8 cellular contexts compared by ENCODE assay signal in genomic region chr10:72637398-72637857, GRCh38. TPM values are rescaled to one million over a fixed set of nuclear protein-coding genes. Genes with fewer than 3 reads are reported as not detected.
DNase-seq lines count a peak whose midpoint lies in the region; ATAC-seq, FAIRE-seq and TF ChIP-seq lines count a peak whose summit lies in the region.
"Had no signal": no experiment of that assay in that cellular context is flagged by ENCODE, and none has a peak within 500 bp of the region (broad histone marks: within the 10 kb centered on the region; RNA-seq: fewer than 3 reads in every experiment).

No MANE protein-coding gene starts in this region.

- FAIRE-seq in GM12878 (lab: Jason Lieb, UNC), result peak; percentile 74

- DNase-seq in Kasumi-1 (lab: John Stamatoyannopoulos, UW), result peak; percentile 97 to 98
- peak; percentile 38 for DNase-seq in GM12878 (ENCODE audit: low read depth, low spot score)
- DNase-seq in natural killer cell treated with Interleukin-12 subunit alpha and Interleukin-12 subunit beta and Interleukin-15 and Interleukin-18, amount 100 ng/mL, for 72 hours (ENCODE audit: low spot score), result no peak
- DNase-seq in RPMI8226, result no peak
- no peak for DNase-seq in osteocyte (ENCODE audit: extremely low spot score, unreplicated experiment)
- DNase-seq in nephron progenitor cell, result no peak

- H3K9me3 Mint-ChIP-seq in natural killer cell treated with Interleukin-12 subunit alpha and Interleukin-12 subunit beta and Interleukin-15 and Interleukin-18, amount 100 ng/mL, for 72 hours, result no peaks in the 10 kb centered on the region
- H3K9me3 Mint-ChIP-seq in osteocyte (ENCODE audit: unreplicated experiment), result no peaks in the 10 kb centered on the region
- H3K9me3 Mint-ChIP-seq in nephron progenitor cell, result peaks cover 15% of the 10 kb centered on the region

- TF ChIP-seq CTCF in GM12878 (IDR thresholded peaks at IDR 0.05 in 2 of 3, conservative IDR thresholded peaks at IDR 0.05 in 1 of 3; ENCODE audit: control insufficient read depth in 2 of 3, extremely low read depth in 1 of 3, insufficient read depth in 1 of 3, low read depth in 3 of 3, low read length in 3 of 3) (no peak), osteocyte (IDR thresholded peaks at IDR 0.05) (no peak), nephron progenitor cell (IDR thresholded peaks at IDR 0.05) (no peak)

- peak overlapping the region in 1 of 2 donors; percentile 15 for H3K27ac Mint-ChIP-seq in natural killer cell treated with Interleukin-12 subunit alpha and Interleukin-12 subunit beta and Interleukin-15 and Interleukin-18, amount 100 ng/mL, for 72 hours
- H3K27ac Mint-ChIP-seq in osteocyte (ENCODE audit: unreplicated experiment) (no peak overlapping the region), nephron progenitor cell (no peak overlapping the region)

- in situ Hi-C loops in GM12878 (cut with MboI), result no loop called here

- SMC1A ChIA-PET in GM12878 (lab: Charles Lee; ENCODE audit: uncharacterized antibody, unreplicated experiment), result interaction anchor here (0.9 to 1.2 kb wide), 2 partner anchors 13 to 35 kb away, joined by 3 to 4 read pairs; no protein-coding TSS in a partner anchor

- H3K4me1 Mint-ChIP-seq in natural killer cell treated with Interleukin-12 subunit alpha and Interleukin-12 subunit beta and Interleukin-15 and Interleukin-18, amount 100 ng/mL, for 72 hours (ENCODE audit: low read depth in 2 of 2), result peaks cover 5 to 8% of the 10 kb centered on the region in 2 donors
- H3K4me1 Mint-ChIP-seq in osteocyte (ENCODE audit: unreplicated experiment), result no peaks in the 10 kb centered on the region
- H3K4me1 Mint-ChIP-seq in nephron progenitor cell, result no peaks in the 10 kb centered on the region

- no peak overlapping the region for H3K9ac ChIP-seq in GM12878 (ENCODE audit: control insufficient read depth, insufficient read depth, low read length)

- no peaks in the 10 kb centered on the region for H3K36me3 ChIP-seq in GM12878 (ENCODE audit: control insufficient read depth in 2 of 2, insufficient read depth in 2 of 2, low read length in 1 of 2)
- H3K36me3 ChIP-seq: SJSA1 had no signal

- H4K20me1 ChIP-seq in GM12878 (ENCODE audit: control insufficient read depth, insufficient read depth), result no peaks in the 10 kb centered on the region

- H3K9me3 ChIP-seq in GM12878 (replicated peaks; ENCODE audit: control insufficient read depth, insufficient read depth, low read length), result no peaks in the 10 kb centered on the region
- H3K9me3 ChIP-seq: SJSA1 had no signal

- ATAC-seq in GM18511 (IDR thresholded peaks at IDR 0.05; ENCODE audit: unreplicated experiment), result peak; percentile 68
- ATAC-seq in GM12878, result peak; percentile 97
- peak; percentile 85 to 99 for ATAC-seq in natural killer cell treated with Interleukin-12 subunit alpha and Interleukin-12 subunit beta and Interleukin-15 and Interleukin-18, amount 100 ng/mL, for 72 hours

- RAD21 ChIA-PET in GM12878 (lab: Charles Lee; ENCODE audit: unreplicated experiment), result no interaction called here

- intact Hi-C loops in GM12878 (cut with micrococcal nuclease; ENCODE audit: unreplicated experiment), result no loop called here

- no peak for TF ChIP-seq POLR2A in GM12878 (IDR thresholded peaks at IDR 0.05; ENCODE audit: low read depth, low read length)

- CTCF ChIA-PET in GM12878 (lab: Yijun Ruan, JAX), result interaction anchor here (0.6 to 0.8 kb wide), 2 partner anchors 12 to 241 kb away, joined by 3 read pairs; partner anchors contain the start of gene MICU1

- TF ChIP-seq EP300 in GM12878 (IDR thresholded peaks at IDR 0.05; ENCODE audit: borderline replicate concordance in 1 of 2, control insufficient read depth in 1 of 2, low read depth in 2 of 2, low read length in 2 of 2), result no peak

- H3K27me3 Mint-ChIP-seq in natural killer cell treated with Interleukin-12 subunit alpha and Interleukin-12 subunit beta and Interleukin-15 and Interleukin-18, amount 100 ng/mL, for 72 hours, result peaks cover 0 to 5% of the 10 kb centered on the region in 2 donors
- H3K27me3 Mint-ChIP-seq in osteocyte (ENCODE audit: unreplicated experiment) (no peaks in the 10 kb centered on the region), nephron progenitor cell (ENCODE audit: low read depth, poor library complexity) (no peaks in the 10 kb centered on the region)

- POLR2A ChIA-PET in GM12878 (lab: Charles Lee), result no interaction called here

- WGBS in GM12878 (ENCODE audit: insufficient coverage, insufficient replicate concordance, low lambda C conversion rate, missing lambda C conversion rate), result 5% methylated on average over 4 of the region's 4 CpGs

- H3K27ac ChIP-seq in GM12878 (ENCODE audit: control insufficient read depth, insufficient read depth), result no peak overlapping the region
- H3K27ac ChIP-seq: SJSA1 had no signal

- H3K36me3 Mint-ChIP-seq in natural killer cell treated with Interleukin-12 subunit alpha and Interleukin-12 subunit beta and Interleukin-15 and Interleukin-18, amount 100 ng/mL, for 72 hours, result no peaks in the 10 kb centered on the region
- H3K36me3 Mint-ChIP-seq in osteocyte (ENCODE audit: unreplicated experiment), result no peaks in the 10 kb centered on the region
- H3K36me3 Mint-ChIP-seq in nephron progenitor cell (ENCODE audit: low read depth), result no peaks in the 10 kb centered on the region

- H3K27me3 ChIP-seq in GM12878 (replicated peaks in 1 of 2; ENCODE audit: control insufficient read depth in 2 of 2, insufficient read depth in 2 of 2, low read length in 1 of 2), result no peaks in the 10 kb centered on the region
- H3K27me3 ChIP-seq: SJSA1 had no signal

- TF ChIP-seq RAD21 in GM12878 (IDR thresholded peaks at IDR 0.05; ENCODE audit: insufficient read depth, low read depth, low read length), result no peak

- H3K4me1 ChIP-seq in GM12878 (ENCODE audit: control insufficient read depth, insufficient read depth, low read length), result no peaks in the 10 kb centered on the region

- H3K79me2 ChIP-seq in GM12878 (ENCODE audit: control insufficient read depth, insufficient read depth, low read length), result no peaks in the 10 kb centered on the region

- H2AFZ ChIP-seq in GM12878 (ENCODE audit: control insufficient read depth, low read depth, low read length), result no peak overlapping the region

- BruUV-seq in GM12878 (replicated peaks; lab: Mats Ljungman, UMichigan), result no TSS peak

- no peak overlapping the region for H3K4me2 ChIP-seq in GM12878 (ENCODE audit: control insufficient read depth, insufficient read depth)

- H3K4me3 Mint-ChIP-seq in natural killer cell treated with Interleukin-12 subunit alpha and Interleukin-12 subunit beta and Interleukin-15 and Interleukin-18, amount 100 ng/mL, for 72 hours, result peak overlapping the region; percentile 56
- H3K4me3 Mint-ChIP-seq in osteocyte (ENCODE audit: unreplicated experiment) (no peak overlapping the region), nephron progenitor cell (no peak overlapping the region)

- H3K4me3 ChIP-seq in GM12878, result no peak overlapping the region
- H3K4me3 ChIP-seq: SJSA1 had no signal

TF ChIP-seq in GM12878, 131 proteins besides CTCF, POLR2A, EP300 and RAD21 (continues in another document):
- TF ChIP-seq RUNX3 (IDR thresholded peaks at IDR 0.05; ENCODE audit: low read length), result peak; percentile 78
- peak; percentile 50 to 66; a peak in 2 of 4 replicates for TF ChIP-seq IKZF2 (IDR thresholded peaks at IDR 0.05)
- 0 out of 4 replicates have a peak, but pooled peaks of 1 of the 2 experiments have one; percentile 41 for TF ChIP-seq ETV6 (conservative IDR thresholded peaks at IDR 0.05 in 1 of 2, IDR thresholded peaks at IDR 0.05 in 1 of 2; ENCODE audit: borderline replicate concordance in 1 of 2, low read depth in 1 of 2)
- TF ChIP-seq SIX5 (IDR thresholded peaks at IDR 0.05; ENCODE audit: low read depth, low read length, severe bottlenecking), result no peak

RNA-seq across cellular contexts. Expression of gene MICU1, which starts 11.5 kb away (rescaled TPM):
- total RNA-seq in GM12878 (2013; cell fraction: nucleolus; rRNA removed), result 44.5 and 55.7 TPM in 2 replicates
- total RNA-seq in GM12878 (2014; rRNA removed) (19.0 and 19.7 TPM in 2 replicates), GM12878 (2014; rRNA removed; fragmentation: Illumina TruSeq; extraction: Trizol) (24.0 and 25.5 TPM in 2 replicates), GM12878 (2021) (23.7 and 28.4 TPM in 2 replicates), osteocyte (58.9 and 66.3 TPM in 2 replicates)
- 13.5 TPM for polyA plus RNA-seq in GM12878 (2011; ENCODE audit: low read depth)
- polyA plus RNA-seq in GM12878 (2011; rRNA removed) (21.7 and 28.2 TPM in 2 replicates), GM12878 (2014; fragmentation: Illumina TruSeq; extraction: Trizol) (36.4 and 40.0 TPM in 2 replicates), GM12878 (2014; fragmentation: Nextera tagmentation; extraction: Ambion mirVana) (10 to 100 TPM; 18.2 to 21.9 TPM), GM12878 (2014; rRNA removed) (15.0 and 18.9 TPM in 2 replicates), GM12878 (2016; fragmentation: Nextera tagmentation; extraction: Ambion mirVana) (10 to 100 TPM; 20.8 to 22.5 TPM)
- polyA plus RNA-seq in GM12878 (2011; cell fraction: cytosol; rRNA removed), result 20.4 and 26.5 TPM in 2 replicates
- polyA plus RNA-seq in GM12878 (2011; cell fraction: nucleus; rRNA removed), result 11.4 and 13.4 TPM in 2 replicates
- 13.7 and 19.7 TPM in 2 replicates for polyA plus RNA-seq in GM12878 (2012)
- polyA minus RNA-seq in GM12878 (2011; rRNA and poly(A)+ RNA removed), result 19.0 and 19.6 TPM in 2 replicates
- 3.6 and 4.9 TPM in 2 replicates for polyA minus RNA-seq in GM12878 (2011; cell fraction: cytosol; rRNA and poly(A)+ RNA removed)
- polyA minus RNA-seq in GM12878 (2011; cell fraction: nucleus; rRNA and poly(A)+ RNA removed), result 7.4 and 14.7 TPM in 2 replicates
- total RNA-seq in natural killer cell treated with Interleukin-12 subunit alpha and Interleukin-12 subunit beta and Interleukin-15 and Interleukin-18, amount 100 ng/mL, for 72 hours, result 10 to 100 TPM; 40.8 to 43.0 TPM

RNA-seq across cellular contexts. Expression of gene MCU, which starts 54.5 kb away (rescaled TPM):
- 34.2 and 37.5 TPM in 2 replicates for total RNA-seq in GM12878 (2013; cell fraction: nucleolus; rRNA removed)
- total RNA-seq in GM12878 (2014; rRNA removed) (17.7 and 18.7 TPM in 2 replicates), GM12878 (2014; rRNA removed; fragmentation: Illumina TruSeq; extraction: Trizol) (14.8 and 16.5 TPM in 2 replicates), GM12878 (2021) (17.3 and 18.2 TPM in 2 replicates), osteocyte (29.4 and 31.4 TPM in 2 replicates)
- polyA plus RNA-seq in GM12878 (2011; ENCODE audit: low read depth), result 4.5 TPM
- polyA plus RNA-seq in GM12878 (2011; rRNA removed) (42.2 and 49.1 TPM in 2 replicates), GM12878 (2014; fragmentation: Illumina TruSeq; extraction: Trizol) (22.4 and 25.9 TPM in 2 replicates), GM12878 (2014; fragmentation: Nextera tagmentation; extraction: Ambion mirVana) (1 to 10 TPM; 5.1 to 7.6 TPM), GM12878 (2014; rRNA removed) (13.8 and 16.0 TPM in 2 replicates), GM12878 (2016; fragmentation: Nextera tagmentation; extraction: Ambion mirVana) (10 to 100 TPM; 20.5 to 24.7 TPM)
- 24.7 and 25.2 TPM in 2 replicates for polyA plus RNA-seq in GM12878 (2011; cell fraction: cytosol; rRNA removed)
- 18.7 and 34.9 TPM in 2 replicates for polyA plus RNA-seq in GM12878 (2011; cell fraction: nucleus; rRNA removed)
- polyA plus RNA-seq in GM12878 (2012), result 6.2 and 8.3 TPM in 2 replicates
- 38.8 and 44.0 TPM in 2 replicates for polyA minus RNA-seq in GM12878 (2011; rRNA and poly(A)+ RNA removed)
- polyA minus RNA-seq in GM12878 (2011; cell fraction: cytosol; rRNA and poly(A)+ RNA removed), result 6.8 and 15.0 TPM in 2 replicates
- 12.2 and 19.5 TPM in 2 replicates for polyA minus RNA-seq in GM12878 (2011; cell fraction: nucleus; rRNA and poly(A)+ RNA removed)
- total RNA-seq in natural killer cell treated with Interleukin-12 subunit alpha and Interleukin-12 subunit beta and Interleukin-15 and Interleukin-18, amount 100 ng/mL, for 72 hours, result 10 to 100 TPM; 11.6 to 18.7 TPM

Comparison
In these comparisons a context has a peak if more than half of its experiments do, and no peak if none do; other contexts are left out.
1. DNase-seq: peak in Kasumi-1 (2 of 2) and GM12878 (single experiment); none in natural killer cell treated with Interleukin-12 subunit alpha and Interleukin-12 subunit beta and Interleukin-15 and Interleukin-18, amount 100 ng/mL, for 72 hours (single experiment), RPMI8226 (single experiment), osteocyte (single experiment) and nephron progenitor cell (single experiment).
2. Peak in every context shown above with its lines, with median percentiles within 50 percentile points of each other: ATAC-seq.